23 cellular contexts compared by ENCODE assay signal in genomic region chr12:105554223-105554678, GRCh38.
A peak's percentile ranks its signal among the peaks of the same experiment; 100 is the strongest.
DNase-seq lines count a peak whose midpoint lies in the region; ATAC-seq and TF ChIP-seq lines count a peak whose summit lies in the region.
"Had no signal": no experiment of that assay in that cellular context is flagged by ENCODE, and none has a peak within 500 bp of the region (broad histone marks: within the 10 kb centered on the region; RNA-seq: fewer than 3 reads in every experiment).

No MANE protein-coding gene starts in this region.

- POLR2A ChIA-PET in HEK293T (lab: Yijun Ruan, JAX): interaction anchor here (1.1 kb wide), 1 partner anchor 8 kb away, joined by 5 read pairs; no protein-coding TSS in a partner anchor
- POLR2A ChIA-PET in WTC11 (lab: Charles Lee): no interaction called here

- CTCF ChIA-PET in HEK293T (lab: Yijun Ruan, JAX) (no interaction called here), WTC11 (lab: Charles Lee) (interaction anchor here (0.8 to 1.0 kb wide), 2 partner anchors 134 to 670 kb away, joined by 3 read pairs; no protein-coding TSS in a partner anchor)

- no peaks in the 10 kb centered on the region for H3K36me3 Mint-ChIP-seq in WTC11
- H3K36me3 Mint-ChIP-seq: natural killer cell treated with Interleukin-12 subunit alpha and Interleukin-12 subunit beta and Interleukin-15 and Interleukin-18, amount 100 ng/mL, for 72 hours had no signal

- no peak for TF ChIP-seq POLR2A in Peyer's patch (IDR thresholded peaks at IDR 0.05)

- no peaks in the 10 kb centered on the region for H3K9me3 Mint-ChIP-seq in WTC11
- H3K9me3 Mint-ChIP-seq: activated T-cell treated with anti-CD3 and anti-CD28 coated beads, Interleukin-2, amount 50 U/mL, for 4 hours; HFFc6; natural killer cell treated with Interleukin-12 subunit alpha and Interleukin-12 subunit beta and Interleukin-15 and Interleukin-18, amount 100 ng/mL, for 72 hours; stimulated activated naive CD8-positive, alpha-beta T cell treated with anti-CD3 and anti-CD28 coated beads, Interleukin-15, amount 100 ng/mL, for 72 hours had no signal

- peaks cover under 1% of the 10 kb centered on the region; the same call in 1 of the 2 replicates for H3K27me3 Mint-ChIP-seq in WTC11 (ENCODE audit: low read depth)
- H3K27me3 Mint-ChIP-seq: natural killer cell treated with Interleukin-12 subunit alpha and Interleukin-12 subunit beta and Interleukin-15 and Interleukin-18, amount 100 ng/mL, for 72 hours; stimulated activated naive CD8-positive, alpha-beta T cell treated with anti-CD3 and anti-CD28 coated beads, Interleukin-15, amount 100 ng/mL, for 72 hours had no signal

- H3K9me3 ChIP-seq in osteoblast (ENCODE audit: low read depth, low read length) (no peaks in the 10 kb centered on the region), Peyer's patch (no peaks in the 10 kb centered on the region)
- H3K9me3 ChIP-seq: SK-N-SH, thyroid gland had no signal

- H3K4me2 ChIP-seq in osteoblast (ENCODE audit: insufficient read depth, low read length): no peak overlapping the region
- H3K4me2 ChIP-seq: SK-N-SH had no signal

- H3K27ac Mint-ChIP-seq in WTC11: no peak overlapping the region
- H3K27ac Mint-ChIP-seq: HFFc6; natural killer cell treated with Interleukin-12 subunit alpha and Interleukin-12 subunit beta and Interleukin-15 and Interleukin-18, amount 100 ng/mL, for 72 hours; stimulated activated naive CD8-positive, alpha-beta T cell treated with anti-CD3 and anti-CD28 coated beads, Interleukin-15, amount 100 ng/mL, for 72 hours had no signal

- ATAC-seq in WTC11: peak; percentile 36; the same call in 1 of the 2 replicates
- ATAC-seq: activated T-cell treated with anti-CD3 and anti-CD28 coated beads, Interleukin-2, amount 50 U/mL, for 4 hours; left ventricle myocardium superior; natural killer cell treated with Interleukin-12 subunit alpha and Interleukin-12 subunit beta and Interleukin-15 and Interleukin-18, amount 100 ng/mL, for 72 hours; stimulated activated naive CD8-positive, alpha-beta T cell treated with anti-CD3 and anti-CD28 coated beads, Interleukin-15, amount 100 ng/mL, for 72 hours had no signal

- DNase-seq in HEK293T (ENCODE audit: extremely low spot score) (no peak), WTC11 (ENCODE audit: low spot score) (no peak), islet precursor cell (peak; percentile 65), retina (peak; percentile 50), NCI-H774 (lab: John Stamatoyannopoulos, UW) (no peak), osteoblast (ENCODE audit: insufficient read length, low spot score, missing footprints) (no peak), Peyer's patch (no peak)
- DNase-seq in NK-92 treated with Interleukin-12 subunit alpha and Interleukin-12 subunit beta, amount 100 ng/mL, for 24 hours (lab: John Stamatoyannopoulos, UW): no peak
- DNase-seq: activated CD4-positive, alpha-beta T cell treated with anti-CD3 and anti-CD28 coated beads for 4 hours; activated T-cell treated with anti-CD3 and anti-CD28 coated beads, Interleukin-2, amount 50 U/mL, for 4 hours; brain microvascular endothelial cell; HFFc6; KBM-7; left ventricle myocardium superior; NCI-H1436; NCI-H2171 treated with DMSO at 0.1 percent for 48 hours; NCI-H524 treated with DMSO at 0.1 percent for 48 hours; SK-N-SH; stimulated activated naive CD8-positive, alpha-beta T cell treated with anti-CD3 and anti-CD28 coated beads, Interleukin-15, amount 100 ng/mL, for 72 hours; T-helper 2 cell; thyroid gland had no signal

- H2AFZ ChIP-seq in osteoblast (ENCODE audit: low read length): no peak overlapping the region

- no peaks in the 10 kb centered on the region for H3K27me3 ChIP-seq in osteoblast (ENCODE audit: insufficient read depth, low read length)
- no peaks in the 10 kb centered on the region for H3K27me3 ChIP-seq in Peyer's patch
- H3K27me3 ChIP-seq: brain microvascular endothelial cell, thyroid gland had no signal

- H3K4me3 ChIP-seq in osteoblast (ENCODE audit: insufficient read depth, low read length) (no peak overlapping the region), Peyer's patch (no peak overlapping the region)
- H3K4me3 ChIP-seq: coronary artery, thyroid gland had no signal

- no peak overlapping the region for H3K27ac ChIP-seq in osteoblast (ENCODE audit: low read depth, low read length)
- H3K27ac ChIP-seq in Peyer's patch: no peak overlapping the region
- H3K27ac ChIP-seq: brain microvascular endothelial cell, coronary artery, thyroid gland had no signal

- peaks cover 13% of the 10 kb centered on the region for H3K4me1 Mint-ChIP-seq in WTC11
- H3K4me1 Mint-ChIP-seq: stimulated activated naive CD8-positive, alpha-beta T cell treated with anti-CD3 and anti-CD28 coated beads, Interleukin-15, amount 100 ng/mL, for 72 hours had no signal

- H3K4me3 Mint-ChIP-seq in WTC11: no peak overlapping the region
- H3K4me3 Mint-ChIP-seq: activated T-cell treated with anti-CD3 and anti-CD28 coated beads, Interleukin-2, amount 50 U/mL, for 4 hours; HFFc6; natural killer cell treated with Interleukin-12 subunit alpha and Interleukin-12 subunit beta and Interleukin-15 and Interleukin-18, amount 100 ng/mL, for 72 hours; stimulated activated naive CD8-positive, alpha-beta T cell treated with anti-CD3 and anti-CD28 coated beads, Interleukin-15, amount 100 ng/mL, for 72 hours had no signal

- TF ChIP-seq CTCF in WTC11 (IDR thresholded peaks at IDR 0.05): no peak
- no peak for TF ChIP-seq CTCF in osteoblast (IDR thresholded peaks at IDR 0.05; ENCODE audit: extremely low read depth, low read depth, low read length)
- TF ChIP-seq CTCF in Peyer's patch (IDR thresholded peaks at IDR 0.05): no peak

- no peaks in the 10 kb centered on the region for H3K36me3 ChIP-seq in osteoblast (ENCODE audit: insufficient read depth, low read length)
- no peaks in the 10 kb centered on the region for H3K36me3 ChIP-seq in Peyer's patch
- H3K36me3 ChIP-seq: brain microvascular endothelial cell, thyroid gland had no signal

- H4K20me1 ChIP-seq in osteoblast (ENCODE audit: insufficient read depth, low read length): no peaks in the 10 kb centered on the region

- H3K4me1 ChIP-seq in osteoblast (ENCODE audit: insufficient read depth, low read length): no peaks in the 10 kb centered on the region
- H3K4me1 ChIP-seq in Peyer's patch: no peaks in the 10 kb centered on the region
- H3K4me1 ChIP-seq: thyroid gland had no signal

- no peaks in the 10 kb centered on the region for H3K79me2 ChIP-seq in osteoblast (ENCODE audit: insufficient read depth, low read length)

TF ChIP-seq in HEK293T, 16 proteins besides CTCF, POLR2A, EP300 and RAD21:
- TF ChIP-seq PKNOX1 (IDR thresholded peaks at IDR 0.05): peak; percentile 81
- no peak for TF ChIP-seq ARNT (IDR thresholded peaks at IDR 0.05)

TF ChIP-seq in WTC11, 78 proteins besides CTCF, POLR2A, EP300 and RAD21 (continues in another document):
- TF ChIP-seq CBFB (CRISPR knock-in tag; IDR thresholded peaks at IDR 0.05; ENCODE audit: low read depth): no peak
- no peak for TF ChIP-seq NFE2L1 (CRISPR knock-in tag; IDR thresholded peaks at IDR 0.05)
- TF ChIP-seq HMGA2 (CRISPR knock-in tag; IDR thresholded peaks at IDR 0.05): no peak
- TF ChIP-seq SMAD4 (CRISPR knock-in tag; IDR thresholded peaks at IDR 0.05): no peak
- TF ChIP-seq ZNF423 (CRISPR knock-in tag; IDR thresholded peaks at IDR 0.05): no peak
- no peak for TF ChIP-seq ESRRA (CRISPR knock-in tag; IDR thresholded peaks at IDR 0.05; ENCODE audit: borderline replicate concordance)
- TF ChIP-seq ZMAT4 (CRISPR knock-in tag; IDR thresholded peaks at IDR 0.05): no peak
- no peak for TF ChIP-seq SMAD3 (CRISPR knock-in tag; IDR thresholded peaks at IDR 0.05; ENCODE audit: borderline replicate concordance)
- no peak for TF ChIP-seq ARID4B (CRISPR knock-in tag; IDR thresholded peaks at IDR 0.05; ENCODE audit: borderline replicate concordance)
- no peak for TF ChIP-seq MYBL2 (CRISPR knock-in tag; IDR thresholded peaks at IDR 0.05)

Comparison
In these comparisons a context has a peak if more than half of its experiments do, and no peak if none do; other contexts are left out.
1. DNase-seq: peak in islet precursor cell (single experiment) and retina (single experiment); none in HEK293T (single experiment), WTC11 (single experiment), NCI-H774 (single experiment), osteoblast (single experiment), NK-92 treated with Interleukin-12 subunit alpha and Interleukin-12 subunit beta, amount 100 ng/mL, for 24 hours (single experiment) and Peyer's patch (0 of 3).